Comparison of ENCODE assay signal across 1 cellular context in the genomic region with DNA sequence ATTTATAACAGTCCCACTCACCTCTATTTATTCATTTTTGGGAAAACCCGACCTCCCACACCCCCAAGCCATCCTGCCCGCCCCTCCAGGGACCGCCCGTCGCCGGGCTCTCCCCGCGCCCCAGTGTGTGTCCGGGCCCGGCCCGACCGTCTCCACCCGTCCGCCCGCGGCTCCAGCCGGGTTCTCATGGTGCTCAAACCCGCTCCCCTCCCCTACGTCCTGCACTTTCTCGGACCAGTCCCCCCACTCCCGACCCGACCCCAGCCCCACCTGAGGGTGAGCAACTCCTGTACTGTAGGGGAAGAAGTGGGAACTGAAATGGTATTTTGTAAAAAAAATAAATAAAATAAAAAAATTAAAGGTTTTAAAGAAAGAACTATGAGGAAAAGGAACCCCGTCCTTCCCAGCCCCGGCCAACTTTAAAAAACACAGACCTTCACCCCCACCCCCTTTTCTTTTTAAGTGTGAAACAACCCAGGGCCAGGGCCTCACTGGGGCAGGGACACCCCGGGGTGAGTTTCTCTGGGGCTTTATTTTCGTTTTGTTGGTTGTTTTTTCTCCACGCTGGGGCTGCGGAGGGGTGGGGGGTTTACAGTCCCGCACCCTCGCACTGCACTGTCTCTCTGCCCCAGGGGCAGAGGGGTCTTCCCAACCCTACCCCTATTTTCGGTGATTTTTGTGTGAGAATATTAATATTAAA.
TF ChIP-seq lines count a peak whose summit lies in the region.

No MANE protein-coding gene starts in this region.

TF ChIP-seq in H1, 55 proteins besides CTCF, POLR2A, EP300 and RAD21:
- TF ChIP-seq CREB1 (IDR thresholded peaks at IDR 0.05) (no peak), JUND (IDR thresholded peaks at IDR 0.05; ENCODE audit: low read length) (no peak), SP4 (IDR thresholded peaks at IDR 0.05; ENCODE audit: low read length) (no peak), ASH2L (IDR thresholded peaks at IDR 0.05; ENCODE audit: low read length) (no peak), BRCA1 (IDR thresholded peaks at IDR 0.05; ENCODE audit: low read depth, low read length) (no peak), CTBP2 (IDR thresholded peaks at IDR 0.05; ENCODE audit: borderline replicate concordance, insufficient read depth, insufficient read length, low read length) (no peak), CBX5 (IDR thresholded peaks at IDR 0.05; ENCODE audit: low read depth, low read length) (no peak), FOSL1 (IDR thresholded peaks at IDR 0.05; ENCODE audit: insufficient read depth, low read depth, low read length) (no peak), SAP30 (IDR thresholded peaks at IDR 0.05; ENCODE audit: insufficient read depth, insufficient replicate concordance, low read length) (no peak), JUN (IDR thresholded peaks at IDR 0.05; ENCODE audit: low read depth, low read length) (no peak), GTF2F1 (IDR thresholded peaks at IDR 0.05; ENCODE audit: borderline replicate concordance, low read depth, low read length) (no peak), TCF12 (IDR thresholded peaks at IDR 0.05; ENCODE audit: low read depth, low read length) (no peak), KDM5A (IDR thresholded peaks at IDR 0.05; ENCODE audit: low read length) (no peak), POU5F1 (IDR thresholded peaks at IDR 0.05; ENCODE audit: low read depth, low read length) (no peak), CBX8 (IDR thresholded peaks at IDR 0.05; ENCODE audit: borderline replicate concordance, low read depth, low read length) (no peak; the same call in 1 of the 2 replicates), RXRA (IDR thresholded peaks at IDR 0.05; ENCODE audit: insufficient read depth, low read depth, low read length) (no peak), SP1 (IDR thresholded peaks at IDR 0.05; ENCODE audit: low read depth, low read length) (no peak), SP2 (IDR thresholded peaks at IDR 0.05; ENCODE audit: low read length) (no peak)
